ENCODE assay signal across 8 cellular contexts in genomic region chr2:12718662-12719399, GRCh38. TPM values are rescaled to one million over a fixed set of nuclear protein-coding genes. Genes with fewer than 3 reads are reported as not detected.
DNase-seq lines count a peak whose midpoint lies in the region; ATAC-seq and TF ChIP-seq lines count a peak whose summit lies in the region.

No MANE protein-coding gene starts in this region.

- H3K27ac ChIP-seq in iPS DF 6.9 (ENCODE audit: low read length) = no peak overlapping the region
- peak overlapping the region; percentile 12 for H3K27ac ChIP-seq in smooth muscle cell (ENCODE audit: low read depth)

- H3K4me1 ChIP-seq in BE2C = peaks cover 10% of the 10 kb centered on the region
- H3K4me1 ChIP-seq in iPS DF 6.9 (ENCODE audit: control insufficient read depth, insufficient read depth, low read length) = peaks cover 6% of the 10 kb centered on the region
- H3K4me1 ChIP-seq in smooth muscle cell (ENCODE audit: low read depth) = peaks cover 26% of the 10 kb centered on the region

- H3K79me2 ChIP-seq in smooth muscle cell (ENCODE audit: low read depth) = peaks cover 54% of the 10 kb centered on the region

- H3K36me3 ChIP-seq in BE2C (peaks cover 38% of the 10 kb centered on the region), iPS DF 6.9 (ENCODE audit: control insufficient read depth, insufficient read depth, low read length) (no peaks in the 10 kb centered on the region), smooth muscle cell (ENCODE audit: low read depth) (no peaks in the 10 kb centered on the region)

- H4K20me1 ChIP-seq in smooth muscle cell (ENCODE audit: low read depth) = peaks cover 57% of the 10 kb centered on the region

- no CpG with 5 or more reads among the region's 36 CpGs for WGBS in iPS DF 6.9 (ENCODE audit: insufficient coverage, insufficient read length)
- WGBS in smooth muscle cell (ENCODE audit: low lambda C conversion rate) = under 1% methylated on average over 35 of the region's 36 CpGs

- ATAC-seq in HG03457 (IDR thresholded peaks at IDR 0.05; ENCODE audit: unreplicated experiment) = no peak

- H3K4me2 ChIP-seq in smooth muscle cell = peak overlapping the region; percentile 94

- H3K4me3 ChIP-seq in BE2C (ENCODE audit: low read depth, low read length) = peak overlapping the region; percentile 97
- peak overlapping the region; percentile 78; the same call in 1 of the 2 replicates for H3K4me3 ChIP-seq in iPS DF 6.9 (ENCODE audit: low read length)
- H3K4me3 ChIP-seq in smooth muscle cell = peak overlapping the region; percentile 79

- DNase-seq in BE2C (no peak), NCI-H1417 treated with DMSO at 0.1 percent for 48 hours (lab: John Stamatoyannopoulos, UW) (peak; percentile 29), activated gamma-delta T cell treated with Interleukin-2 at 50 U/mL for 16 hours (peak; percentile 29), iPS DF 6.9 (ENCODE audit: low read depth, low spot score) (no peak), smooth muscle cell (lab: John Stamatoyannopoulos, UW; ENCODE audit: unreplicated experiment) (no peak), NCI-H774 (lab: John Stamatoyannopoulos, UW) (no peak), GF-D8 (lab: John Stamatoyannopoulos, UW) (no peak)

- no peak for TF ChIP-seq CTCF in BE2C (IDR thresholded peaks at IDR 0.05; ENCODE audit: low read depth, low read length)
- no peak for TF ChIP-seq CTCF in smooth muscle cell (IDR thresholded peaks at IDR 0.05; ENCODE audit: borderline replicate concordance, insufficient read depth, poor library complexity, severe bottlenecking)

- H3K9ac ChIP-seq in smooth muscle cell (ENCODE audit: low read depth) = peak overlapping the region; percentile 61

- H2AFZ ChIP-seq in smooth muscle cell (ENCODE audit: low read depth) = peak overlapping the region; percentile 86

- H3F3A ChIP-seq in smooth muscle cell (ENCODE audit: low read depth) = peaks cover 30% of the 10 kb centered on the region

- no peaks in the 10 kb centered on the region for H3K9me3 ChIP-seq in BE2C
- H3K9me3 ChIP-seq in iPS DF 6.9 (ENCODE audit: control insufficient read depth, insufficient read depth, low read length) = no peaks in the 10 kb centered on the region
- no peaks in the 10 kb centered on the region for H3K9me3 ChIP-seq in smooth muscle cell (replicated peaks; ENCODE audit: low read depth)

- H3K27me3 ChIP-seq in BE2C (no peaks in the 10 kb centered on the region), iPS DF 6.9 (ENCODE audit: control insufficient read depth, insufficient read depth, low read length) (no peaks in the 10 kb centered on the region), smooth muscle cell (ENCODE audit: low read depth) (no peaks in the 10 kb centered on the region)

RNA-seq across cellular contexts. Expression of gene TRIB2, which starts 2.1 kb away (rescaled TPM):
- polyA plus RNA-seq in BE2C (2012; ENCODE audit: insufficient read depth, insufficient read length, low read depth) = 318 TPM
- 31.5 and 47.0 TPM in 2 replicates for total RNA-seq in smooth muscle cell
- polyA plus RNA-seq in smooth muscle cell = 26.0 and 31.1 TPM in 2 replicates

Comparison
In these comparisons a context has a peak if more than half of its experiments do, and no peak if none do; other contexts are left out.
1. DNase-seq: peak in NCI-H1417 treated with DMSO at 0.1 percent for 48 hours (single experiment) and activated gamma-delta T cell treated with Interleukin-2 at 50 U/mL for 16 hours (single experiment); none in BE2C (single experiment), iPS DF 6.9 (single experiment), smooth muscle cell (single experiment), NCI-H774 (single experiment) and GF-D8 (single experiment).
2. Peak in every context shown above with its lines, with median percentiles within 50 percentile points of each other: H3K4me3 ChIP-seq.